11 cellular contexts compared by ENCODE assay signal in the genomic region with DNA sequence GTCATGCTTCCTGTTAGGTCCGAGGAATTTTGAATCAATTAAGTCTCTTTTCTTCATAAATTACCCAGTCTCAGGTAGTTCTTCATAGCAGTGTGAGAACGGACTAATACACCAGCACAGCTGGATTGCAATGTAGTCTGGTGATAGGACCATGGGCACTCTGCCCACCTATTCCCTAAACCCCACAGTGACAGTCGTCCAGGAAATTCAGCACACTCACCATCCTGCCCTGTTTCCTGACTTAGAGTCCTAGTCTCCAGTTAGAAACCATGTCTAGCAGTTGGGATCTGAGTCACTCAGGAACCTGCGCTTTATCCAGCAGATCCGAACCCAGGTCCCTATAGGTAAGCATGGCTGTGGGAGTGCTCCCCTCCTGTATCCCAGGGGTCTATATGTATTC.
A peak's percentile ranks its signal among the peaks of the same experiment; 100 is the strongest.
DNase-seq lines count a peak whose midpoint lies in the region.
"Had no signal": no experiment of that assay in that cellular context is flagged by ENCODE, and none has a peak within 500 bp of the region (broad histone marks: within the 10 kb centered on the region; RNA-seq: fewer than 3 reads in every experiment).

No MANE protein-coding gene starts in this region.

- peak; percentile 42 for DNase-seq in activated CD8-positive, alpha-beta memory T cell treated with anti-CD3 and anti-CD28 coated beads for 24 hours
- no peak for DNase-seq in activated CD8-positive, alpha-beta memory T cell treated with anti-CD3 and anti-CD28 coated beads, Interleukin-2, amount 50 U/mL, for 4 hours
- peak; percentile 73 to 82 for DNase-seq in dermis microvascular lymphatic vessel endothelial cell (ENCODE audit: low read depth in 2 of 2)
- DNase-seq in islet precursor cell = peak; percentile 27
- no peak for DNase-seq in H4 (ENCODE audit: low spot score)
- DNase-seq in NCI-H1105 (lab: John Stamatoyannopoulos, UW) = no peak
- no peak for DNase-seq in superior temporal gyrus (ENCODE audit: extremely low spot score)
- DNase-seq: Calu3; CD4-positive, alpha-beta T cell; DMS 273 treated with DMSO at 0.1 percent for 48 hours; H9 had no signal

Comparison
In these comparisons a context has a peak if more than half of its experiments do, and no peak if none do; other contexts are left out.
1. DNase-seq: peak in activated CD8-positive, alpha-beta memory T cell treated with anti-CD3 and anti-CD28 coated beads for 24 hours (single experiment), dermis microvascular lymphatic vessel endothelial cell (2 of 2) and islet precursor cell (single experiment); none in activated CD8-positive, alpha-beta memory T cell treated with anti-CD3 and anti-CD28 coated beads, Interleukin-2, amount 50 U/mL, for 4 hours (single experiment), H4 (single experiment), NCI-H1105 (single experiment) and superior temporal gyrus (single experiment).